In the genomic region with DNA sequence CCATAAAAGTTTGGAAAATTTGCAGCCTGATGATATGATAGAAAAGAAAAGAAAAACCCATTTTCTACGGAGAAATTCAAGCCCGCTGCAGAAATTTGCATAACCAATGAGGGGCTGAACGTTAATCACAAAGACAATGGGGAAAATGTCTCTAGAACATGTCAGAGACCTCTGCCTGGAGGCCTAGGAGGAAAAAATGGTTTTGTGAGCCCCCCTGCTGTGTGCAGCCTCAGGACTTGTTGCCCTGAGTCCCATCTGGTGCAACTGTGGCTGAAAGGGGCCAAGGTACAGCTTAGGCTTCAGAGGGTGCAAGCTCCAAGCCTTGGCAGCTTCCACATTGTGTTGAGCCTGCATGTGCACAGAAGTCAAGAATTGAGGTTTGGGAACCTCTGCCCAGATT, we compare ENCODE assay signal across 11 cellular contexts.
"Had no signal": no experiment of that assay in that cellular context is flagged by ENCODE, and none has a peak within 500 bp of the region (broad histone marks: within the 10 kb centered on the region; RNA-seq: fewer than 3 reads in every experiment).

No MANE protein-coding gene starts in this region.

- H3K4me1 ChIP-seq: HAP-1 had no signal

- H3K9ac ChIP-seq: GM23248 had no signal

- ATAC-seq: GM23338, HCT116 had no signal

- H3K9me3 ChIP-seq: HAP-1 had no signal

- H3K27ac Mint-ChIP-seq: GM23338, H9, HFFc6 had no signal

- FAIRE-seq: H1, H54 had no signal

- H3K4me3 Mint-ChIP-seq: GM23338, H9, HFFc6 had no signal

- H3K4me2 ChIP-seq: GM23338 had no signal

- H3K36me3 ChIP-seq: HAP-1 had no signal

- H3K4me3 ChIP-seq: GM23248, GM23338, HAP-1 had no signal

- DNase-seq: GM23248, GOT3, H7, H9, HCEC 1CT, HFFc6 had no signal

- H3K4me1 Mint-ChIP-seq: GM23338, H9 had no signal

- H3K27ac ChIP-seq: GM23248 had no signal
